Comparison of ENCODE assay signal across 12 cellular contexts in genomic region chr14:34052658-34053014, GRCh38.
DNase-seq lines count a peak whose midpoint lies in the region; FAIRE-seq and TF ChIP-seq lines count a peak whose summit lies in the region.
"Had no signal": no experiment of that assay in that cellular context is flagged by ENCODE, and none has a peak within 500 bp of the region (broad histone marks: within the 10 kb centered on the region; RNA-seq: fewer than 3 reads in every experiment).

No MANE protein-coding gene starts in this region.

- H3K9me3 Mint-ChIP-seq in nephron, result peaks cover 2% of the 10 kb centered on the region

- H3K4me3 ChIP-seq in choroid plexus epithelial cell (ENCODE audit: low read depth, low read length), result no peak overlapping the region
- H3K4me3 ChIP-seq: thoracic aorta had no signal

- H3K36me3 Mint-ChIP-seq in nephron (ENCODE audit: low read depth), result no peaks in the 10 kb centered on the region

- no peak overlapping the region for H3K4me3 Mint-ChIP-seq in nephron

- TF ChIP-seq CTCF in choroid plexus epithelial cell (conservative IDR thresholded peaks at IDR 0.05; ENCODE audit: low read depth, low read length), result no peak
- TF ChIP-seq CTCF in nephron (IDR thresholded peaks at IDR 0.05; ENCODE audit: unreplicated experiment in 3 of 3), result no peak

- peak overlapping the region in 2 of 3 experiments; percentile 73 to 80 for H3K27ac Mint-ChIP-seq in nephron

- no peak for DNase-seq in GM18507 (ENCODE audit: extremely low spot score, insufficient read length, low read depth)
- peak; percentile 87 for DNase-seq in NCI-H226
- peak; percentile 44 for DNase-seq in choroid plexus epithelial cell (ENCODE audit: low read depth)
- no peak for DNase-seq in COR-L47 (lab: John Stamatoyannopoulos, UW)
- DNase-seq in Kasumi-1 (lab: John Stamatoyannopoulos, UW), result no peak
- no peak for DNase-seq in germinal center (ENCODE audit: low spot score)
- DNase-seq: naive thymus-derived CD4-positive, alpha-beta T cell; NCI-H774; stimulated activated CD4-positive, alpha-beta T cell treated with anti-CD3 and anti-CD28 coated beads, Interleukin-1b, Interleukin-23, amount 100 ng/mL, for 48 hours had no signal

- peak; percentile 59 for FAIRE-seq in GM18507 (lab: Jason Lieb, UNC)
- FAIRE-seq: G401.6 had no signal

- H3K27me3 Mint-ChIP-seq in nephron (ENCODE audit: low read depth), result peaks cover 3% of the 10 kb centered on the region

- H3K4me1 Mint-ChIP-seq in nephron, result peaks cover 64% of the 10 kb centered on the region

Comparison
In these comparisons a context has a peak if more than half of its experiments do, and no peak if none do; other contexts are left out.
1. DNase-seq: peak in NCI-H226 (single experiment) and choroid plexus epithelial cell (single experiment); none in GM18507 (single experiment), COR-L47 (single experiment), Kasumi-1 (0 of 2) and germinal center (single experiment).